In the genomic region with DNA sequence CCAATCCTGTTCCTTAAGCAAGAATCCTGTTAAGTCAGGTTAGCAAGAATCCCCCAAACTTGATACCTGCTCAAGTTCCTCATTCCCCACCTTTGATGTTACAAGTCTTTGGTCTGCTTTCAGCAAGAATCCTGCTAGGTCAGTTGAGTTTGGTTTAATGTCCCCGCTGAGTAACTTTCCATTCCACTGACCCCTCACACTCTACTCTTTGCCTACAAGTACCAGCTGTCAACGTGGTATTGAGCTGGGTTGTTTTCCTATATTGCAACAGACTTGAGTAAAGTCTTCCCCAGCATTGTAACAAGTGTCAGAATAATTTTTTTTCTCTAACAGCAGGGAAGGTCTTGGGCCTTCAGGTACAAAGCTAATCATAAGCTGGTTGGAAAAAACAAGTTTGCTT, we compare ENCODE assay signal across 2 cellular contexts.
TF ChIP-seq lines count a peak whose summit lies in the region.

No MANE protein-coding gene starts in this region.

TF ChIP-seq in HepG2, 621 proteins besides CTCF, POLR2A, EP300 and RAD21 (continues in another document):
- TF ChIP-seq ZNF30 (CRISPR knock-in tag; IDR thresholded peaks at IDR 0.05) (no peak), ZNF180 (CRISPR knock-in tag; IDR thresholded peaks at IDR 0.05; ENCODE audit: borderline replicate concordance, low read depth) (no peak), KMT2B (CRISPR knock-in tag; IDR thresholded peaks at IDR 0.05) (0 out of 2 replicates have a peak, but pooled peaks have one; percentile 39), BCL6 (CRISPR knock-in tag; IDR thresholded peaks at IDR 0.05) (peak; percentile 36; the same call in 1 of the 2 replicates), ZIK1 (CRISPR knock-in tag; IDR thresholded peaks at IDR 0.05; ENCODE audit: borderline replicate concordance, low read depth) (no peak), ZNF772 (CRISPR knock-in tag; IDR thresholded peaks at IDR 0.05) (no peak), FOXK1 (CRISPR knock-in tag; IDR thresholded peaks at IDR 0.05; ENCODE audit: borderline replicate concordance, low read depth) (peak; percentile 66; the same call in 1 of the 2 replicates), SOX13 (IDR thresholded peaks at IDR 0.05) (no peak), SOX13 (CRISPR knock-in tag; conservative IDR thresholded peaks at IDR 0.05 in 1 of 2, IDR thresholded peaks at IDR 0.05 in 1 of 2) (peak in 1 of 2 experiments; percentile 71; a peak in 2 of 4 replicates), CAMTA2 (CRISPR knock-in tag; IDR thresholded peaks at IDR 0.05; ENCODE audit: borderline replicate concordance) (no peak), FOXA3 (CRISPR knock-in tag; IDR thresholded peaks at IDR 0.05) (peak; percentile 68; the same call in 1 of the 2 replicates), MXI1 (IDR thresholded peaks at IDR 0.05; ENCODE audit: borderline replicate concordance, low read depth, low read length) (peak; percentile 50; the same call in 1 of the 3 replicates), NONO (IDR thresholded peaks at IDR 0.05) (no peak), NONO (CRISPR knock-in tag; conservative IDR thresholded peaks at IDR 0.05) (0 out of 2 replicates have a peak, but pooled peaks have one; percentile 45), ZNF260 (CRISPR knock-in tag; IDR thresholded peaks at IDR 0.05; ENCODE audit: borderline replicate concordance, low read depth) (no peak), ZNF878 (CRISPR knock-in tag; IDR thresholded peaks at IDR 0.05) (no peak), SOX5 (CRISPR knock-in tag; IDR thresholded peaks at IDR 0.05; ENCODE audit: borderline replicate concordance) (peak; percentile 41; the same call in 1 of the 2 replicates), FOXJ3 (CRISPR knock-in tag; IDR thresholded peaks at IDR 0.05; ENCODE audit: borderline replicate concordance) (peak; percentile 75; the same call in 1 of the 2 replicates), ZNF331 (CRISPR knock-in tag; IDR thresholded peaks at IDR 0.05) (peak; percentile 68; the same call in 1 of the 2 replicates), HDAC2 (CRISPR knock-in tag; IDR thresholded peaks at IDR 0.05) (0 out of 2 replicates have a peak, but pooled peaks have one; percentile 30), ZNF788 (CRISPR knock-in tag; IDR thresholded peaks at IDR 0.05; ENCODE audit: borderline replicate concordance) (no peak)
- TF ChIP-seq, protein P1, sequence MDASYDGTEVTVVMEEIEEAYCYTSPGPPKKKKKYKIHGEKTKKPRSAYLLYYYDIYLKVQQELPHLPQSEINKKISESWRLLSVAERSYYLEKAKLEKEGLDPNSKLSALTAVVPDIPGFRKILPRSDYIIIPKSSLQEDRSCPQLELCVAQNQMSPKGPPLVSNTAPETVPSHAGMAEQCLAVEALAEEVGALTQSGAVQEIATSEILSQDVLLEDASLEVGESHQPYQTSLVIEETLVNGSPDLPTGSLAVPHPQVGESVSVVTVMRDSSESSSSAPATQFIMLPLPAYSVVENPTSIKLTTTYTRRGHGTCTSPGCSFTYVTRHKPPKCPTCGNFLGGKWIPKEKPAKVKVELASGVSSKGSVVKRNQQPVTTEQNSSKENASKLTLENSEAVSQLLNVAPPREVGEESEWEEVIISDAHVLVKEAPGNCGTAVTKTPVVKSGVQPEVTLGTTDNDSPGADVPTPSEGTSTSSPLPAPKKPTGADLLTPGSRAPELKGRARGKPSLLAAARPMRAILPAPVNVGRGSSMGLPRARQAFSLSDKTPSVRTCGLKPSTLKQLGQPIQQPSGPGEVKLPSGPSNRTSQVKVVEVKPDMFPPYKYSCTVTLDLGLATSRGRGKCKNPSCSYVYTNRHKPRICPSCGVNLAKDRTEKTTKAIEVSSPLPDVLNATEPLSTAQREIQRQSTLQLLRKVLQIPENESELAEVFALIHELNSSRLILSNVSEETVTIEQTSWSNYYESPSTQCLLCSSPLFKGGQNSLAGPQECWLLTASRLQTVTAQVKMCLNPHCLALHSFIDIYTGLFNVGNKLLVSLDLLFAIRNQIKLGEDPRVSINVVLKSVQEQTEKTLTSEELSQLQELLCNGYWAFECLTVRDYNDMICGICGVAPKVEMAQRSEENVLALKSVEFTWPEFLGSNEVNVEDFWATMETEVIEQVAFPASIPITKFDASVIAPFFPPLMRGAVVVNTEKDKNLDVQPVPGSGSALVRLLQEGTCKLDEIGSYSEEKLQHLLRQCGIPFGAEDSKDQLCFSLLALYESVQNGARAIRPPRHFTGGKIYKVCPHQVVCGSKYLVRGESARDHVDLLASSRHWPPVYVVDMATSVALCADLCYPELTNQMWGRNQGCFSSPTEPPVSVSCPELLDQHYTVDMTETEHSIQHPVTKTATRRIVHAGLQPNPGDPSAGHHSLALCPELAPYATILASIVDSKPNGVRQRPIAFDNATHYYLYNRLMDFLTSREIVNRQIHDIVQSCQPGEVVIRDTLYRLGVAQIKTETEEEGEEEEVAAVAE (CRISPR knock-in tag; IDR thresholded peaks at IDR 0.05; ENCODE audit: borderline replicate concordance): no peak
- TF ChIP-seq, protein P2, sequence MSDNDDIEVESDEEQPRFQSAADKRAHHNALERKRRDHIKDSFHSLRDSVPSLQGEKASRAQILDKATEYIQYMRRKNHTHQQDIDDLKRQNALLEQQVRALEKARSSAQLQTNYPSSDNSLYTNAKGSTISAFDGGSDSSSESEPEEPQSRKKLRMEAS (IDR thresholded peaks at IDR 0.05): peak; percentile 48; the same call in 1 of the 2 replicates
- TF ChIP-seq, protein P3, sequence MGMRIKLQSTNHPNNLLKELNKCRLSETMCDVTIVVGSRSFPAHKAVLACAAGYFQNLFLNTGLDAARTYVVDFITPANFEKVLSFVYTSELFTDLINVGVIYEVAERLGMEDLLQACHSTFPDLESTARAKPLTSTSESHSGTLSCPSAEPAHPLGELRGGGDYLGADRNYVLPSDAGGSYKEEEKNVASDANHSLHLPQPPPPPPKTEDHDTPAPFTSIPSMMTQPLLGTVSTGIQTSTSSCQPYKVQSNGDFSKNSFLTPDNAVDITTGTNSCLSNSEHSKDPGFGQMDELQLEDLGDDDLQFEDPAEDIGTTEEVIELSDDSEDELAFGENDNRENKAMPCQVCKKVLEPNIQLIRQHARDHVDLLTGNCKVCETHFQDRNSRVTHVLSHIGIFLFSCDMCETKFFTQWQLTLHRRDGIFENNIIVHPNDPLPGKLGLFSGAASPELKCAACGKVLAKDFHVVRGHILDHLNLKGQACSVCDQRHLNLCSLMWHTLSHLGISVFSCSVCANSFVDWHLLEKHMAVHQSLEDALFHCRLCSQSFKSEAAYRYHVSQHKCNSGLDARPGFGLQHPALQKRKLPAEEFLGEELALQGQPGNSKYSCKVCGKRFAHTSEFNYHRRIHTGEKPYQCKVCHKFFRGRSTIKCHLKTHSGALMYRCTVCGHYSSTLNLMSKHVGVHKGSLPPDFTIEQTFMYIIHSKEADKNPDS (CRISPR knock-in tag; IDR thresholded peaks at IDR 0.05): peak; percentile 69
- TF ChIP-seq, protein P4, sequence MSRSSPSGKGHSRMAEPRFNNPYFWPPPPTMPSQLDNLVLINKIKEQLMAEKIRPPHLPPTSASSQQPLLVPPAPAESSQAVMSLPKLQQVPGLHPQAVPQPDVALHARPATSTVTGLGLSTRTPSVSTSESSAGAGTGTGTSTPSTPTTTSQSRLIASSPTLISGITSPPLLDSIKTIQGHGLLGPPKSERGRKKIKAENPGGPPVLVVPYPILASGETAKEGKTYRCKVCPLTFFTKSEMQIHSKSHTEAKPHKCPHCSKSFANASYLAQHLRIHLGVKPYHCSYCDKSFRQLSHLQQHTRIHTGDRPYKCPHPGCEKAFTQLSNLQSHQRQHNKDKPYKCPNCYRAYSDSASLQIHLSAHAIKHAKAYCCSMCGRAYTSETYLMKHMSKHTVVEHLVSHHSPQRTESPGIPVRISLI (CRISPR knock-in tag; IDR thresholded peaks at IDR 0.05; ENCODE audit: borderline replicate concordance): peak; percentile 60; the same call in 1 of the 2 replicates

TF ChIP-seq in WTC11, 78 proteins besides CTCF, POLR2A, EP300 and RAD21 (continues in another document):
- TF ChIP-seq ETV6 (CRISPR knock-in tag; IDR thresholded peaks at IDR 0.05) (no peak), ZNF219 (CRISPR knock-in tag; IDR thresholded peaks at IDR 0.05; ENCODE audit: borderline replicate concordance) (no peak), JUN (CRISPR knock-in tag; IDR thresholded peaks at IDR 0.05) (no peak), CREB1 (CRISPR knock-in tag; IDR thresholded peaks at IDR 0.05) (no peak), JAZF1 (CRISPR knock-in tag; IDR thresholded peaks at IDR 0.05) (no peak), ZNF423 (CRISPR knock-in tag; IDR thresholded peaks at IDR 0.05) (no peak)
- TF ChIP-seq, protein P5, sequence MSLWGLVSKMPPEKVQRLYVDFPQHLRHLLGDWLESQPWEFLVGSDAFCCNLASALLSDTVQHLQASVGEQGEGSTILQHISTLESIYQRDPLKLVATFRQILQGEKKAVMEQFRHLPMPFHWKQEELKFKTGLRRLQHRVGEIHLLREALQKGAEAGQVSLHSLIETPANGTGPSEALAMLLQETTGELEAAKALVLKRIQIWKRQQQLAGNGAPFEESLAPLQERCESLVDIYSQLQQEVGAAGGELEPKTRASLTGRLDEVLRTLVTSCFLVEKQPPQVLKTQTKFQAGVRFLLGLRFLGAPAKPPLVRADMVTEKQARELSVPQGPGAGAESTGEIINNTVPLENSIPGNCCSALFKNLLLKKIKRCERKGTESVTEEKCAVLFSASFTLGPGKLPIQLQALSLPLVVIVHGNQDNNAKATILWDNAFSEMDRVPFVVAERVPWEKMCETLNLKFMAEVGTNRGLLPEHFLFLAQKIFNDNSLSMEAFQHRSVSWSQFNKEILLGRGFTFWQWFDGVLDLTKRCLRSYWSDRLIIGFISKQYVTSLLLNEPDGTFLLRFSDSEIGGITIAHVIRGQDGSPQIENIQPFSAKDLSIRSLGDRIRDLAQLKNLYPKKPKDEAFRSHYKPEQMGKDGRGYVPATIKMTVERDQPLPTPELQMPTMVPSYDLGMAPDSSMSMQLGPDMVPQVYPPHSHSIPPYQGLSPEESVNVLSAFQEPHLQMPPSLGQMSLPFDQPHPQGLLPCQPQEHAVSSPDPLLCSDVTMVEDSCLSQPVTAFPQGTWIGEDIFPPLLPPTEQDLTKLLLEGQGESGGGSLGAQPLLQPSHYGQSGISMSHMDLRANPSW (CRISPR knock-in tag; conservative IDR thresholded peaks at IDR 0.05; ENCODE audit: low read depth): no peak
- TF ChIP-seq, protein P6, sequence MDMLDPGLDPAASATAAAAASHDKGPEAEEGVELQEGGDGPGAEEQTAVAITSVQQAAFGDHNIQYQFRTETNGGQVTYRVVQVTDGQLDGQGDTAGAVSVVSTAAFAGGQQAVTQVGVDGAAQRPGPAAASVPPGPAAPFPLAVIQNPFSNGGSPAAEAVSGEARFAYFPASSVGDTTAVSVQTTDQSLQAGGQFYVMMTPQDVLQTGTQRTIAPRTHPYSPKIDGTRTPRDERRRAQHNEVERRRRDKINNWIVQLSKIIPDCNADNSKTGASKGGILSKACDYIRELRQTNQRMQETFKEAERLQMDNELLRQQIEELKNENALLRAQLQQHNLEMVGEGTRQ (CRISPR knock-in tag; IDR thresholded peaks at IDR 0.05): no peak
- TF ChIP-seq, protein P7, sequence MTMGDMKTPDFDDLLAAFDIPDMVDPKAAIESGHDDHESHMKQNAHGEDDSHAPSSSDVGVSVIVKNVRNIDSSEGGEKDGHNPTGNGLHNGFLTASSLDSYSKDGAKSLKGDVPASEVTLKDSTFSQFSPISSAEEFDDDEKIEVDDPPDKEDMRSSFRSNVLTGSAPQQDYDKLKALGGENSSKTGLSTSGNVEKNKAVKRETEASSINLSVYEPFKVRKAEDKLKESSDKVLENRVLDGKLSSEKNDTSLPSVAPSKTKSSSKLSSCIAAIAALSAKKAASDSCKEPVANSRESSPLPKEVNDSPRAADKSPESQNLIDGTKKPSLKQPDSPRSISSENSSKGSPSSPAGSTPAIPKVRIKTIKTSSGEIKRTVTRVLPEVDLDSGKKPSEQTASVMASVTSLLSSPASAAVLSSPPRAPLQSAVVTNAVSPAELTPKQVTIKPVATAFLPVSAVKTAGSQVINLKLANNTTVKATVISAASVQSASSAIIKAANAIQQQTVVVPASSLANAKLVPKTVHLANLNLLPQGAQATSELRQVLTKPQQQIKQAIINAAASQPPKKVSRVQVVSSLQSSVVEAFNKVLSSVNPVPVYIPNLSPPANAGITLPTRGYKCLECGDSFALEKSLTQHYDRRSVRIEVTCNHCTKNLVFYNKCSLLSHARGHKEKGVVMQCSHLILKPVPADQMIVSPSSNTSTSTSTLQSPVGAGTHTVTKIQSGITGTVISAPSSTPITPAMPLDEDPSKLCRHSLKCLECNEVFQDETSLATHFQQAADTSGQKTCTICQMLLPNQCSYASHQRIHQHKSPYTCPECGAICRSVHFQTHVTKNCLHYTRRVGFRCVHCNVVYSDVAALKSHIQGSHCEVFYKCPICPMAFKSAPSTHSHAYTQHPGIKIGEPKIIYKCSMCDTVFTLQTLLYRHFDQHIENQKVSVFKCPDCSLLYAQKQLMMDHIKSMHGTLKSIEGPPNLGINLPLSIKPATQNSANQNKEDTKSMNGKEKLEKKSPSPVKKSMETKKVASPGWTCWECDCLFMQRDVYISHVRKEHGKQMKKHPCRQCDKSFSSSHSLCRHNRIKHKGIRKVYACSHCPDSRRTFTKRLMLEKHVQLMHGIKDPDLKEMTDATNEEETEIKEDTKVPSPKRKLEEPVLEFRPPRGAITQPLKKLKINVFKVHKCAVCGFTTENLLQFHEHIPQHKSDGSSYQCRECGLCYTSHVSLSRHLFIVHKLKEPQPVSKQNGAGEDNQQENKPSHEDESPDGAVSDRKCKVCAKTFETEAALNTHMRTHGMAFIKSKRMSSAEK (CRISPR knock-in tag; IDR thresholded peaks at IDR 0.05; ENCODE audit: borderline replicate concordance): no peak
- TF ChIP-seq, protein P8, sequence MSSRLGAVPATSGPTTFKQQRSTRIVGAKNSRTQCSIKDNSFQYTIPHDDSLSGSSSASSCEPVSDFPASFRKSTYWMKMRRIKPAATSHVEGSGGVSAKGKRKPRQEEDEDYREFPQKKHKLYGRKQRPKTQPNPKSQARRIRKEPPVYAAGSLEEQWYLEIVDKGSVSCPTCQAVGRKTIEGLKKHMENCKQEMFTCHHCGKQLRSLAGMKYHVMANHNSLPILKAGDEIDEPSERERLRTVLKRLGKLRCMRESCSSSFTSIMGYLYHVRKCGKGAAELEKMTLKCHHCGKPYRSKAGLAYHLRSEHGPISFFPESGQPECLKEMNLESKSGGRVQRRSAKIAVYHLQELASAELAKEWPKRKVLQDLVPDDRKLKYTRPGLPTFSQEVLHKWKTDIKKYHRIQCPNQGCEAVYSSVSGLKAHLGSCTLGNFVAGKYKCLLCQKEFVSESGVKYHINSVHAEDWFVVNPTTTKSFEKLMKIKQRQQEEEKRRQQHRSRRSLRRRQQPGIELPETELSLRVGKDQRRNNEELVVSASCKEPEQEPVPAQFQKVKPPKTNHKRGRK (CRISPR knock-in tag; IDR thresholded peaks at IDR 0.05; ENCODE audit: borderline replicate concordance): no peak
- TF ChIP-seq, protein P9, sequence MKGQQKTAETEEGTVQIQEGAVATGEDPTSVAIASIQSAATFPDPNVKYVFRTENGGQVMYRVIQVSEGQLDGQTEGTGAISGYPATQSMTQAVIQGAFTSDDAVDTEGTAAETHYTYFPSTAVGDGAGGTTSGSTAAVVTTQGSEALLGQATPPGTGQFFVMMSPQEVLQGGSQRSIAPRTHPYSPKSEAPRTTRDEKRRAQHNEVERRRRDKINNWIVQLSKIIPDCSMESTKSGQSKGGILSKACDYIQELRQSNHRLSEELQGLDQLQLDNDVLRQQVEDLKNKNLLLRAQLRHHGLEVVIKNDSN (CRISPR knock-in tag; IDR thresholded peaks at IDR 0.05): no peak
- TF ChIP-seq, protein P10, sequence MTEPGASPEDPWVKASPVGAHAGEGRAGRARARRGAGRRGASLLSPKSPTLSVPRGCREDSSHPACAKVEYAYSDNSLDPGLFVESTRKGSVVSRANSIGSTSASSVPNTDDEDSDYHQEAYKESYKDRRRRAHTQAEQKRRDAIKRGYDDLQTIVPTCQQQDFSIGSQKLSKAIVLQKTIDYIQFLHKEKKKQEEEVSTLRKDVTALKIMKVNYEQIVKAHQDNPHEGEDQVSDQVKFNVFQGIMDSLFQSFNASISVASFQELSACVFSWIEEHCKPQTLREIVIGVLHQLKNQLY (CRISPR knock-in tag; IDR thresholded peaks at IDR 0.05): no peak
